Comparison of ENCODE assay signal across 9 cellular contexts in genomic region chrX:150482537-150483217, GRCh38.
DNase-seq lines count a peak whose midpoint lies in the region; ATAC-seq lines count a peak whose summit lies in the region.
"Had no signal": no experiment of that assay in that cellular context is flagged by ENCODE, and none has a peak within 500 bp of the region (broad histone marks: within the 10 kb centered on the region; RNA-seq: fewer than 3 reads in every experiment).

No MANE protein-coding gene starts in this region.

- peak; percentile 6 to 7 for DNase-seq in SJCRH30
- DNase-seq in dermis blood vessel endothelial cell: peak; percentile 67
- DNase-seq in stimulated activated CD4-positive, alpha-beta T cell treated with anti-CD3 and anti-CD28 coated beads, TNF-alpha, amount 100 ng/mL, for 4 hours (ENCODE audit: low read depth in 3 of 3): peak in 2 of 3 experiments; percentile 26 to 33
- DNase-seq in NCI-H1436 (lab: John Stamatoyannopoulos, UW): no peak
- DNase-seq in globus pallidus (ENCODE audit: low spot score): no peak
- no peak for DNase-seq in NCI-H2081 (lab: John Stamatoyannopoulos, UW)
- DNase-seq: left cardiac atrium had no signal

- no peak overlapping the region for H3K4me3 ChIP-seq in SJCRH30

- no peaks in the 10 kb centered on the region; the same call in 1 of the 2 replicates for H3K36me3 ChIP-seq in SJCRH30

- H3K9me3 ChIP-seq in SJCRH30 (replicated peaks): no peaks in the 10 kb centered on the region

- no peaks in the 10 kb centered on the region for H3K27me3 ChIP-seq in SJCRH30

- no peak overlapping the region for H3K27ac ChIP-seq in SJCRH30

- ATAC-seq in GM18499 (IDR thresholded peaks at IDR 0.05; ENCODE audit: insufficient read depth, unreplicated experiment) (peak; percentile 61), HG02642 (IDR thresholded peaks at IDR 0.05; ENCODE audit: poor library complexity, unreplicated experiment) (peak; percentile 70)

- no peaks in the 10 kb centered on the region for H3K4me1 ChIP-seq in SJCRH30

Comparison
In these comparisons a context has a peak if more than half of its experiments do, and no peak if none do; other contexts are left out.
1. DNase-seq: peak in SJCRH30 (2 of 2), dermis blood vessel endothelial cell (single experiment) and stimulated activated CD4-positive, alpha-beta T cell treated with anti-CD3 and anti-CD28 coated beads, TNF-alpha, amount 100 ng/mL, for 4 hours (2 of 3); none in NCI-H1436 (single experiment), globus pallidus (single experiment) and NCI-H2081 (0 of 2).